1 cellular context compared by ENCODE assay signal in genomic region chr6:15945593-15946159, GRCh38.
TF ChIP-seq lines count a peak whose summit lies in the region.

No MANE protein-coding gene starts in this region.

TF ChIP-seq in IMR-90, 13 proteins besides CTCF, POLR2A, EP300 and RAD21:
- TF ChIP-seq SMC3 (IDR thresholded peaks at IDR 0.05; ENCODE audit: low read depth, low read length) (no peak), NFE2L2 (IDR thresholded peaks at IDR 0.05; ENCODE audit: low read depth, low read length) (no peak), ELK1 (IDR thresholded peaks at IDR 0.05; ENCODE audit: borderline replicate concordance, low read depth, low read length) (no peak), RFX5 (IDR thresholded peaks at IDR 0.05; ENCODE audit: low read depth, low read length) (no peak), MXI1 (IDR thresholded peaks at IDR 0.05; ENCODE audit: borderline replicate concordance, low read depth, low read length) (no peak)
TF ChIP-seq in IMR-90: peak in this region for 0.
